In the genomic region with DNA sequence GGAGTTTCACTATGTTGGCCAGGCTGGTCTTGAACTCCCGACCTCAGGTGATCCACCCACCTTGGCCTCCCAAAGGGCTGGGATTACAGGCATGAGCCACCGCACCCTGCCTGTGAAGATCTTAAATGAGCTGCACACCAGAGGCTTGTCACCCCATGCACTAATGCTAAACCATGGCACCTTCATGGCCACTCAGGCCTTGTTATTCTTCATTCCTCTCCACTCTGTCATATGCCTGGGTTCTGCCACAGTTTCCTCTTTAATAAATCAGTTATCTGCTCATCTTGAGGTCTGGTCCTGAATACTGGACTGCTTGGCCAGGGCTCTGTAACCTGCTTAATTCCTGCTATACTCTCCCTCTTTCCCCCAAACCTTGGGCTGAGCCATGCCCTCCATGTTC, we compare ENCODE assay signal across 1 cellular context.
TF ChIP-seq lines count a peak whose summit lies in the region.

No MANE protein-coding gene starts in this region.

TF ChIP-seq in GM12878, 131 proteins besides CTCF, POLR2A, EP300 and RAD21 (continued from another document):
- no peak for TF ChIP-seq FOXM1 (IDR thresholded peaks at IDR 0.05; ENCODE audit: low read depth, low read length)
- no peak for TF ChIP-seq STAT3 (IDR thresholded peaks at IDR 0.05; ENCODE audit: low read depth, low read length)
